In genomic region chrX:11319689-11320302, GRCh38 we compare ENCODE assay signal across 37 cellular contexts. TPM values are rescaled to one million over a fixed set of nuclear protein-coding genes. Genes with fewer than 3 reads are reported as not detected.
A peak's percentile ranks its signal among the peaks of the same experiment; 100 is the strongest.
DNase-seq lines count a peak whose midpoint lies in the region; ATAC-seq, FAIRE-seq and TF ChIP-seq lines count a peak whose summit lies in the region.
"Had no signal": no experiment of that assay in that cellular context is flagged by ENCODE, and none has a peak within 500 bp of the region (broad histone marks: within the 10 kb centered on the region; RNA-seq: fewer than 3 reads in every experiment).

No MANE protein-coding gene starts in this region.

- H3K4me1 ChIP-seq in kidney (ENCODE audit: control insufficient read depth in 1 of 2, insufficient read depth in 1 of 2, low read depth in 1 of 2, low read length in 2 of 2): no peaks in the 10 kb centered on the region
- H3K4me1 ChIP-seq: BLaER1, colonic mucosa, heart left ventricle, lower lobe of right lung, Peyer's patch, prostate gland, right lobe of liver, tibial nerve had no signal

- TF ChIP-seq CTCF in GM12865 (IDR thresholded peaks at IDR 0.05; ENCODE audit: insufficient read depth, low read depth, low read length, missing control alignments) (no peak), kidney (IDR thresholded peaks at IDR 0.05; ENCODE audit: borderline replicate concordance, extremely low read depth, insufficient read depth) (no peak)

- DNase-seq in GM12865 (ENCODE audit: low read depth): peak; percentile 58
- DNase-seq in amniotic epithelial cell (ENCODE audit: low read depth): peak; percentile 67
- no peak for DNase-seq in kidney
- no peak for DNase-seq in GDM1 (lab: John Stamatoyannopoulos, UW)
- DNase-seq in hepatic stellate cell (ENCODE audit: low spot score): no peak
- DNase-seq: activated CD4-positive, alpha-beta T cell treated with anti-CD3 and anti-CD28 coated beads for 4 hours; activated naive CD4-positive, alpha-beta T cell treated with anti-CD3 and anti-CD28 coated beads, Interleukin-2, amount 50 U/mL, for 16 hours; anterior cingulate cortex; colonic mucosa; effector CD8-positive, alpha-beta T cell; H9; heart left ventricle; kidney glomerular epithelial cell; lower lobe of right lung; MV-4-11; naive thymus-derived CD8-positive, alpha-beta T cell; NCI-H146; NCI-H2107; NCI-H446; nucleus accumbens; Peyer's patch; right lobe of liver; SHP77; stimulated activated CD4-positive, alpha-beta T cell treated with anti-CD3 and anti-CD28 coated beads, Interleukin-12 subunit alpha, Interleukin-12 subunit beta, amount 100 ng/mL, for 4 hours; stimulated activated CD4-positive, alpha-beta T cell treated with anti-CD3 and anti-CD28 coated beads, Interleukin-4, amount 100 ng/mL, for 1 hour; WERI-Rb-1 had no signal

- H3K9ac ChIP-seq in kidney (ENCODE audit: low read length in 2 of 2): no peak overlapping the region
- H3K9ac ChIP-seq: BLaER1 had no signal

- ATAC-seq in HG02870 (IDR thresholded peaks at IDR 0.05; ENCODE audit: unreplicated experiment) (peak; percentile 55), GM18498 (IDR thresholded peaks at IDR 0.05; ENCODE audit: unreplicated experiment) (no peak)
- ATAC-seq: activated T-helper 17 cell treated with anti-CD3 and anti-CD28 coated beads, Interleukin-2, amount 50 U/mL, for 72 hours; heart left ventricle; lower lobe of right lung; naive thymus-derived CD8-positive, alpha-beta T cell; right lobe of liver had no signal

- no peak overlapping the region for H3K27ac ChIP-seq in kidney (ENCODE audit: low read depth in 2 of 2, low read length in 2 of 2)
- H3K27ac ChIP-seq: BLaER1, colonic mucosa, heart left ventricle, lower lobe of right lung, Peyer's patch, prostate gland, right lobe of liver, tibial nerve, WERI-Rb-1 had no signal

- H3K4me3 ChIP-seq in GM12865 (ENCODE audit: low read depth, low read length): no peak overlapping the region
- H3K4me3 ChIP-seq in kidney (ENCODE audit: low read length in 2 of 2): no peak overlapping the region
- H3K4me3 ChIP-seq: BLaER1, colonic mucosa, heart left ventricle, lower lobe of right lung, Peyer's patch, prostate gland, right lobe of liver, tibial nerve had no signal

- no peaks in the 10 kb centered on the region for H3K9me3 ChIP-seq in kidney (ENCODE audit: control insufficient read depth in 1 of 2, low read length in 2 of 2)
- H3K9me3 ChIP-seq: colonic mucosa, lower lobe of right lung, Peyer's patch, prostate gland, right lobe of liver had no signal

- no peaks in the 10 kb centered on the region for H3K36me3 ChIP-seq in kidney (ENCODE audit: control insufficient read depth in 1 of 2, insufficient read depth in 2 of 2, low read length in 2 of 2)
- H3K36me3 ChIP-seq: BLaER1, colonic mucosa, heart left ventricle, lower lobe of right lung, Peyer's patch, prostate gland, right lobe of liver, tibial nerve, WERI-Rb-1 had no signal

- FAIRE-seq in kidney (lab: Jason Lieb, UNC): peak; percentile 41
- FAIRE-seq: GM12891 had no signal

- intact Hi-C loops in kidney (cut with DNase I): no loop called here

RNA-seq across cellular contexts. Expression of gene AMELX, which starts 26.6 kb away (rescaled TPM):
- not detected for total RNA-seq in kidney
- not detected for polyA plus RNA-seq in kidney (ENCODE audit: insufficient read depth, low read depth, low replicate concordance)
- total RNA-seq: activated T-helper 17 cell treated with anti-CD3 and anti-CD28 coated beads, Interleukin-2, amount 50 U/mL, for 72 hours; colonic mucosa; epithelial cell of proximal tubule; H9; heart left ventricle; LHCN-M2; lower lobe of right lung; mononuclear cell; naive thymus-derived CD8-positive, alpha-beta T cell; Peyer's patch; prostate gland; right lobe of liver; tibial nerve had no signal
- polyA plus RNA-seq: AG04450; heart left ventricle; naive thymus-derived CD8-positive, alpha-beta T cell had no signal

Comparison
In these comparisons a context has a peak if more than half of its experiments do, and no peak if none do; other contexts are left out.
1. DNase-seq: peak in GM12865 (single experiment) and amniotic epithelial cell (single experiment); none in kidney (single experiment), GDM1 (single experiment) and hepatic stellate cell (single experiment).